ENCODE assay signal across 15 cellular contexts in genomic region chr6:88119769-88120168, GRCh38. TPM values are rescaled to one million over a fixed set of nuclear protein-coding genes. Genes with fewer than 3 reads are reported as not detected.
DNase-seq lines count a peak whose midpoint lies in the region; ATAC-seq and TF ChIP-seq lines count a peak whose summit lies in the region.
"Had no signal": no experiment of that assay in that cellular context is flagged by ENCODE, and none has a peak within 500 bp of the region (broad histone marks: within the 10 kb centered on the region; RNA-seq: fewer than 3 reads in every experiment).

No MANE protein-coding gene starts in this region.

- DNase-seq in GM20000 (ENCODE audit: low spot score) (peak; percentile 16), SK-N-MC (ENCODE audit: low read depth, low spot score) (peak; percentile 2), iPS-NIHi11 (ENCODE audit: low spot score) (peak; percentile 42), uterus (no peak)
- DNase-seq in Jurkat, Clone E6-1 (ENCODE audit: low read depth, low spot score): peak; percentile 27
- DNase-seq: activated CD8-positive, alpha-beta memory T cell treated with anti-CD3 and anti-CD28 coated beads, Interleukin-2, amount 10 ng/mL, durations not matched to agents 7 days and 5 days; activated gamma-delta T cell; dorsolateral prefrontal cortex; naive B cell; NCI-H1105 treated with DMSO at 0.1 percent for 48 hours; NCI-H2227 treated with DMSO at 0.1 percent for 48 hours had no signal

- H3K4me1 ChIP-seq in uterus: no peaks in the 10 kb centered on the region
- H3K4me1 ChIP-seq: prostate gland had no signal

- H3K9me3 ChIP-seq in SK-N-MC (ENCODE audit: low read depth, low read length) (no peaks in the 10 kb centered on the region), uterus (no peaks in the 10 kb centered on the region)
- H3K9me3 ChIP-seq: prostate gland had no signal

- H3K4me3 ChIP-seq in Jurkat, Clone E6-1 (ENCODE audit: low read length): no peak overlapping the region
- H3K4me3 ChIP-seq in SK-N-MC: no peak overlapping the region
- no peak overlapping the region for H3K4me3 ChIP-seq in uterus
- H3K4me3 ChIP-seq: dorsolateral prefrontal cortex, prostate gland had no signal

- H3K27me3 ChIP-seq in uterus: no peaks in the 10 kb centered on the region

- no peak for TF ChIP-seq POLR2A in uterus (IDR thresholded peaks at IDR 0.05)

- TF ChIP-seq CTCF in GM20000 (IDR thresholded peaks at IDR 0.05; ENCODE audit: extremely low read depth, missing control alignments) (no peak), uterus (IDR thresholded peaks at IDR 0.05) (no peak)

- ATAC-seq in HG03095 (IDR thresholded peaks at IDR 0.05; ENCODE audit: unreplicated experiment) (no peak), HG02798 (IDR thresholded peaks at IDR 0.05; ENCODE audit: poor library complexity, unreplicated experiment) (no peak)
- ATAC-seq: activated CD8-positive, alpha-beta memory T cell treated with anti-CD3 and anti-CD28 coated beads, Interleukin-2, amount 10 ng/mL, durations not matched to agents 7 days and 5 days had no signal

- intact Hi-C loops in uterus (cut with DNase I; ENCODE audit: low total_unique reads): no loop called here

- H3K27ac ChIP-seq in SK-N-MC: no peak overlapping the region
- H3K27ac ChIP-seq in uterus: no peak overlapping the region
- H3K27ac ChIP-seq: C4-2B, dorsolateral prefrontal cortex, prostate gland had no signal

- H3K36me3 ChIP-seq in SK-N-MC (ENCODE audit: insufficient read depth, low read length) (no peaks in the 10 kb centered on the region), uterus (no peaks in the 10 kb centered on the region)
- H3K36me3 ChIP-seq: prostate gland had no signal

- H3K9ac ChIP-seq in SK-N-MC (ENCODE audit: insufficient read length): no peak overlapping the region

RNA-seq across cellular contexts. Expression of gene CNR1, which starts 46.4 kb away (rescaled TPM):
- not detected for polyA plus RNA-seq in Jurkat, Clone E6-1 (2012; ENCODE audit: insufficient read depth, insufficient read length)
- total RNA-seq in uterus: 10 to 100 TPM in 1 of 4 donors, 1 to 10 TPM in 3; 1.4 to 11.0 (median 7.3) TPM
- total RNA-seq: activated CD8-positive, alpha-beta memory T cell treated with anti-CD3 and anti-CD28 coated beads, Interleukin-2, amount 10 ng/mL, durations not matched to agents 7 days and 5 days had no signal

Comparison
In these comparisons a context has a peak if more than half of its experiments do, and no peak if none do; other contexts are left out.
1. DNase-seq: peak in GM20000 (single experiment), Jurkat, Clone E6-1 (single experiment), SK-N-MC (single experiment) and iPS-NIHi11 (single experiment); none in uterus (0 of 2).